ENCODE assay signal across 1 cellular context in the genomic region with DNA sequence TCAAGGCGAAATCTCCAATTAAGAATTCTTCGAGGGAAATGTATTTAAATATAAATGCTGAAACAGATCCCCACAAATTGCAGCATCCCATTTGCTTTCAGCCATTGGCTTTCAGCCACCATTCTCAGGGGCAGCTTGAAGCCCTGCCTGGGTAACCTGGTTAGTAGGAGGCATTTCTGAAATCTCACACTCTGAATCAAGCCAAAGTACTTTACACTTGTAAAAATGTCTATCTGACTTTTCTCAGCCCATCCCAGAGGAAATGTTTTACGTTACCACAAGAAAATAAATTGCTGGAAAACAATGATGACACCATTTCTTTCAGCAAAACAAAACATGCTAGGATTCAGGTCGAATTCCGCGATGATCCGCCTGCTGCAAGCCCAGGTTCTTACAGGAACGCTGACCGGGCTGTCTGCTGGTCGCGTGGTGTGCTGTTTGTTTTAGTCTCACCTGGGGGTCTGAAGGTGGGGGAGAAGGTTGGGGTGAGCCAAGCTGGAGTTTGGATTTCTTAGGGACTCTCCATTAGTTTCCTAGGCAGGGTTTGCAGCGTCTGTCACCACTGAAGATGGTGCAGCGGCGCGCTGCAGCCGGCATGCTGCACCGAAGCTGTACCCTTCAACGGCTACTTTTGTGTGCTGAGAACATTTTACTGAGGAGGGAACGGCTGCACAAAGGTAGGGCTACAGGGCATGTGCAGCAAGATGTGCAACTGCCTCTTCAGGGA.
TF ChIP-seq lines count a peak whose summit lies in the region.

No MANE protein-coding gene starts in this region.

TF ChIP-seq in IMR-90, 13 proteins besides CTCF, POLR2A, EP300 and RAD21:
- TF ChIP-seq, protein P1, sequence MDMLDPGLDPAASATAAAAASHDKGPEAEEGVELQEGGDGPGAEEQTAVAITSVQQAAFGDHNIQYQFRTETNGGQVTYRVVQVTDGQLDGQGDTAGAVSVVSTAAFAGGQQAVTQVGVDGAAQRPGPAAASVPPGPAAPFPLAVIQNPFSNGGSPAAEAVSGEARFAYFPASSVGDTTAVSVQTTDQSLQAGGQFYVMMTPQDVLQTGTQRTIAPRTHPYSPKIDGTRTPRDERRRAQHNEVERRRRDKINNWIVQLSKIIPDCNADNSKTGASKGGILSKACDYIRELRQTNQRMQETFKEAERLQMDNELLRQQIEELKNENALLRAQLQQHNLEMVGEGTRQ (IDR thresholded peaks at IDR 0.05; ENCODE audit: low read depth, low read length): no peak
- TF ChIP-seq, protein P2, sequence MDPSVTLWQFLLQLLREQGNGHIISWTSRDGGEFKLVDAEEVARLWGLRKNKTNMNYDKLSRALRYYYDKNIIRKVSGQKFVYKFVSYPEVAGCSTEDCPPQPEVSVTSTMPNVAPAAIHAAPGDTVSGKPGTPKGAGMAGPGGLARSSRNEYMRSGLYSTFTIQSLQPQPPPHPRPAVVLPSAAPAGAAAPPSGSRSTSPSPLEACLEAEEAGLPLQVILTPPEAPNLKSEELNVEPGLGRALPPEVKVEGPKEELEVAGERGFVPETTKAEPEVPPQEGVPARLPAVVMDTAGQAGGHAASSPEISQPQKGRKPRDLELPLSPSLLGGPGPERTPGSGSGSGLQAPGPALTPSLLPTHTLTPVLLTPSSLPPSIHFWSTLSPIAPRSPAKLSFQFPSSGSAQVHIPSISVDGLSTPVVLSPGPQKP (IDR thresholded peaks at IDR 0.05; ENCODE audit: borderline replicate concordance, low read depth, low read length): no peak
- TF ChIP-seq CEBPB (IDR thresholded peaks at IDR 0.05; ENCODE audit: low read depth, low read length) (no peak), CHD1 (IDR thresholded peaks at IDR 0.05; ENCODE audit: low read depth, low read length) (no peak), MAFK (IDR thresholded peaks at IDR 0.05; ENCODE audit: low read depth, low read length) (no peak), MXI1 (IDR thresholded peaks at IDR 0.05; ENCODE audit: borderline replicate concordance, low read depth, low read length) (no peak), SMC3 (IDR thresholded peaks at IDR 0.05; ENCODE audit: low read depth, low read length) (no peak), BHLHE40 (IDR thresholded peaks at IDR 0.05; ENCODE audit: low read depth, low read length) (no peak), RFX5 (IDR thresholded peaks at IDR 0.05; ENCODE audit: low read depth, low read length) (no peak), NFE2L2 (IDR thresholded peaks at IDR 0.05; ENCODE audit: low read depth, low read length) (no peak), FOS (IDR thresholded peaks at IDR 0.05; ENCODE audit: low read depth, low read length) (no peak), RCOR1 (IDR thresholded peaks at IDR 0.05; ENCODE audit: insufficient replicate concordance, low read length) (no peak), MAZ (IDR thresholded peaks at IDR 0.05; ENCODE audit: borderline replicate concordance, low read depth, low read length) (no peak)
